In the genomic region with DNA sequence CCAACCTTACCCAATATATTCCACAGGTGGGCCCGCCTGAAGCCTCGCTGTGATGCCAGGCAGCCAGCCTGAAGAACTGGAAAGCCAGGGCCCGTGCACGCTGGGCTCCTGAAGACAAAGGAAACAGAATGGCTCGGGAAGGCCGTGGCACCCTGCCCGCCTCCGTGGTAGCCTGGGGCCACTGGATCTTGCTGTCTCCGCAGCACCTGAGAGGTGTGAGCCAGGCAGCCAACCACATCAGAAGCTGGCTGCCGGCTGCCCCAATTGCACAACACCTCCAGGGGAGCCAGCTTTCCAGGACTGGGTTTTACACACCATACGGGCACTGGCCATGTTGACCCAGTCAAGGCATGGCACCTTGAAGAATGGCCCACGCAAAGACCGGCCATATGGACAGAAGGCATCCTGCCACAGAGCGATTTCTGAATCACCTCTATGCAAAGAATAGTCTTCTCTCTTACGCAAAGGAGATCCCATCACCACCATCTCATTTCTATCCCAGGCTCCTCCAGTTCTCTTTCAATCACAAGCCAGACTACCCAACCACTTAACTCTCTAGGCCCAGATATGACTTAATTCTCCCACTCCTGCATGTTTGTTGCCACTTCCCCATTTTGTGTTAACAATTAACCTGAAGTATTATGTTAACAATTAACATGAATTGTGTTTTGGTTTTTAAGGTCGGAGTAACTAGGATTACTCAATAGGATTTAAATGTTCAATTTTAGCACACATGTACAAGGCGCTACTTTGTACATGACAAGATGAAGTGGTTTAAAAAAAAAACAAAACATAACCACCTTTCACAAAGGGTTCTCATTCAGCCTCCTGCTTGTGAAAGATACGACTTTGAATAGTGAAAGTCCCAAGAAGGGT, we compare ENCODE assay signal across 8 cellular contexts. TPM values are rescaled to one million over a fixed set of nuclear protein-coding genes. Genes with fewer than 3 reads are reported as not detected.
A peak's percentile ranks its signal among the peaks of the same experiment; 100 is the strongest.
DNase-seq lines count a peak whose midpoint lies in the region; ATAC-seq and TF ChIP-seq lines count a peak whose summit lies in the region.

No MANE protein-coding gene starts in this region.

- H3K4me1 ChIP-seq in endodermal cell (ENCODE audit: control insufficient read depth, insufficient read depth, low read length) (no peaks in the 10 kb centered on the region), smooth muscle cell (ENCODE audit: low read depth) (peaks cover 9% of the 10 kb centered on the region)

- H3K36me3 Mint-ChIP-seq in endodermal cell (ENCODE audit: low read depth): no peaks in the 10 kb centered on the region
- no peaks in the 10 kb centered on the region for H3K36me3 Mint-ChIP-seq in immature natural killer cell

- H3K4me2 ChIP-seq in smooth muscle cell: no peak overlapping the region

- peak; percentile 80 for ATAC-seq in HG03457 (IDR thresholded peaks at IDR 0.05; ENCODE audit: unreplicated experiment)

- WGBS in endodermal cell (ENCODE audit: insufficient coverage in 1 of 2, insufficient read length in 1 of 2), 2 experiments: 92 to 96% methylated on average over 16 to 18 of the region's 18 CpGs
- WGBS in smooth muscle cell (ENCODE audit: low lambda C conversion rate): 85% methylated on average over 18 of the region's 18 CpGs

- no peaks in the 10 kb centered on the region for H3K9me3 Mint-ChIP-seq in endodermal cell
- H3K9me3 Mint-ChIP-seq in immature natural killer cell: no peaks in the 10 kb centered on the region

- peak; percentile 72 for DNase-seq in GM20000 (ENCODE audit: low spot score)
- DNase-seq in endodermal cell: peak; percentile 36
- no peak for DNase-seq in immature natural killer cell
- DNase-seq in NCI-H2081 (lab: John Stamatoyannopoulos, UW): no peak
- DNase-seq in smooth muscle cell (lab: John Stamatoyannopoulos, UW; ENCODE audit: unreplicated experiment): no peak
- DNase-seq in NCI-H82 (lab: John Stamatoyannopoulos, UW): no peak

- H3K27ac ChIP-seq in C4-2B: peak overlapping the region; percentile 75
- no peak overlapping the region for H3K27ac ChIP-seq in endodermal cell (ENCODE audit: low read depth, low read length)
- no peak overlapping the region for H3K27ac ChIP-seq in smooth muscle cell (ENCODE audit: low read depth)

- H3K27ac Mint-ChIP-seq in endodermal cell (no peak overlapping the region), immature natural killer cell (no peak overlapping the region)

- peaks cover 80% of the 10 kb centered on the region for H3K79me2 ChIP-seq in smooth muscle cell (ENCODE audit: low read depth)

- H3K27me3 ChIP-seq in endodermal cell (ENCODE audit: control insufficient read depth, insufficient read depth, low read length, poor library complexity, severe bottlenecking): no peaks in the 10 kb centered on the region
- H3K27me3 ChIP-seq in smooth muscle cell (ENCODE audit: low read depth): no peaks in the 10 kb centered on the region

- H3F3A ChIP-seq in smooth muscle cell (ENCODE audit: low read depth): peaks cover 10% of the 10 kb centered on the region

- H4K20me1 ChIP-seq in smooth muscle cell (ENCODE audit: low read depth): peaks cover 79% of the 10 kb centered on the region

- H3K27me3 Mint-ChIP-seq in endodermal cell (ENCODE audit: insufficient read depth): peaks cover 26% of the 10 kb centered on the region
- H3K27me3 Mint-ChIP-seq in immature natural killer cell (ENCODE audit: low read depth in 3 of 3): peaks cover 2 to 4% (median 3%) of the 10 kb centered on the region in 3 donors

- TF ChIP-seq CTCF in C4-2B (conservative IDR thresholded peaks at IDR 0.05) (no peak), GM20000 (IDR thresholded peaks at IDR 0.05; ENCODE audit: extremely low read depth, missing control alignments) (no peak), endodermal cell (conservative IDR thresholded peaks at IDR 0.05) (no peak), smooth muscle cell (IDR thresholded peaks at IDR 0.05; ENCODE audit: borderline replicate concordance, insufficient read depth, poor library complexity, severe bottlenecking) (no peak)

- H3K9ac ChIP-seq in endodermal cell (ENCODE audit: extremely low read depth, low read length, poor library complexity, severe bottlenecking) (no peak overlapping the region), smooth muscle cell (ENCODE audit: low read depth) (no peak overlapping the region)

- H3K4me1 Mint-ChIP-seq in endodermal cell: no peaks in the 10 kb centered on the region
- peaks cover 10 to 12% of the 10 kb centered on the region in 2 donors for H3K4me1 Mint-ChIP-seq in immature natural killer cell

- H2AFZ ChIP-seq in smooth muscle cell (ENCODE audit: low read depth): no peak overlapping the region

- H3K4me3 ChIP-seq in endodermal cell (ENCODE audit: low read length): no peak overlapping the region
- H3K4me3 ChIP-seq in smooth muscle cell: no peak overlapping the region

- H3K9me3 ChIP-seq in endodermal cell (ENCODE audit: control insufficient read depth, low read length) (no peaks in the 10 kb centered on the region), smooth muscle cell (replicated peaks; ENCODE audit: low read depth) (no peaks in the 10 kb centered on the region)

- no peaks in the 10 kb centered on the region for H3K36me3 ChIP-seq in endodermal cell (ENCODE audit: control insufficient read depth, insufficient read depth, low read length)
- no peaks in the 10 kb centered on the region for H3K36me3 ChIP-seq in smooth muscle cell (ENCODE audit: low read depth)

- H3K4me3 Mint-ChIP-seq in endodermal cell: no peak overlapping the region
- H3K4me3 Mint-ChIP-seq in immature natural killer cell: no peak overlapping the region

RNA-seq across cellular contexts. Expression of gene ZFHX3, which starts 32.1 kb away (rescaled TPM):
- total RNA-seq in endodermal cell (1 to 10 TPM in 1 of 2 donors, under 1 TPM in 1; 0.79 to 2.2 TPM), smooth muscle cell (6.5 and 9.8 TPM in 2 replicates)
- 9.3 TPM for polyA plus RNA-seq in endodermal cell (2013, experiment 1 of 2)
- 10.4 TPM for polyA plus RNA-seq in endodermal cell (2013, experiment 2 of 2)
- polyA plus RNA-seq in immature natural killer cell (1 to 10 TPM in 2 of 3 donors, under 1 TPM in 1; 0.05 to 1.4 (median 1.0) TPM), smooth muscle cell (3.1 and 5.0 TPM in 2 replicates)

Comparison
In these comparisons a context has a peak if more than half of its experiments do, and no peak if none do; other contexts are left out.
1. DNase-seq: peak in GM20000 (single experiment) and endodermal cell (single experiment); none in immature natural killer cell (0 of 3), NCI-H2081 (0 of 2), smooth muscle cell (single experiment) and NCI-H82 (single experiment).